In genomic region chr13:110471156-110471832, GRCh38 we compare ENCODE assay signal across 1 cellular context.
TF ChIP-seq lines count a peak whose summit lies in the region.

No MANE protein-coding gene starts in this region.

TF ChIP-seq in SK-N-SH, 30 proteins besides CTCF, POLR2A, EP300 and RAD21 (continued from another document):
- TF ChIP-seq NRF1 (IDR thresholded peaks at IDR 0.05; ENCODE audit: low read depth, low read length) (no peak), FOXM1 (IDR thresholded peaks at IDR 0.05; ENCODE audit: low read depth) (no peak), ELF1 (IDR thresholded peaks at IDR 0.05) (no peak), JUND (IDR thresholded peaks at IDR 0.05) (no peak), EZH2phosphoT487 (IDR thresholded peaks at IDR 0.05; ENCODE audit: borderline replicate concordance, low read depth) (no peak), FOXJ3 (CRISPR knock-in tag; IDR thresholded peaks at IDR 0.05) (no peak), REST (IDR thresholded peaks at IDR 0.05; ENCODE audit: low read depth, low read length) (no peak), TEAD4 (IDR thresholded peaks at IDR 0.05; ENCODE audit: borderline replicate concordance, insufficient read depth) (no peak)
- TF ChIP-seq, protein P1, sequence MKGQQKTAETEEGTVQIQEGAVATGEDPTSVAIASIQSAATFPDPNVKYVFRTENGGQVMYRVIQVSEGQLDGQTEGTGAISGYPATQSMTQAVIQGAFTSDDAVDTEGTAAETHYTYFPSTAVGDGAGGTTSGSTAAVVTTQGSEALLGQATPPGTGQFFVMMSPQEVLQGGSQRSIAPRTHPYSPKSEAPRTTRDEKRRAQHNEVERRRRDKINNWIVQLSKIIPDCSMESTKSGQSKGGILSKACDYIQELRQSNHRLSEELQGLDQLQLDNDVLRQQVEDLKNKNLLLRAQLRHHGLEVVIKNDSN (IDR thresholded peaks at IDR 0.05; ENCODE audit: borderline replicate concordance, low read depth), result no peak
- TF ChIP-seq, protein P2, sequence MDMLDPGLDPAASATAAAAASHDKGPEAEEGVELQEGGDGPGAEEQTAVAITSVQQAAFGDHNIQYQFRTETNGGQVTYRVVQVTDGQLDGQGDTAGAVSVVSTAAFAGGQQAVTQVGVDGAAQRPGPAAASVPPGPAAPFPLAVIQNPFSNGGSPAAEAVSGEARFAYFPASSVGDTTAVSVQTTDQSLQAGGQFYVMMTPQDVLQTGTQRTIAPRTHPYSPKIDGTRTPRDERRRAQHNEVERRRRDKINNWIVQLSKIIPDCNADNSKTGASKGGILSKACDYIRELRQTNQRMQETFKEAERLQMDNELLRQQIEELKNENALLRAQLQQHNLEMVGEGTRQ (IDR thresholded peaks at IDR 0.05; ENCODE audit: borderline replicate concordance, low read depth, low read length), result no peak
- TF ChIP-seq, protein P3, sequence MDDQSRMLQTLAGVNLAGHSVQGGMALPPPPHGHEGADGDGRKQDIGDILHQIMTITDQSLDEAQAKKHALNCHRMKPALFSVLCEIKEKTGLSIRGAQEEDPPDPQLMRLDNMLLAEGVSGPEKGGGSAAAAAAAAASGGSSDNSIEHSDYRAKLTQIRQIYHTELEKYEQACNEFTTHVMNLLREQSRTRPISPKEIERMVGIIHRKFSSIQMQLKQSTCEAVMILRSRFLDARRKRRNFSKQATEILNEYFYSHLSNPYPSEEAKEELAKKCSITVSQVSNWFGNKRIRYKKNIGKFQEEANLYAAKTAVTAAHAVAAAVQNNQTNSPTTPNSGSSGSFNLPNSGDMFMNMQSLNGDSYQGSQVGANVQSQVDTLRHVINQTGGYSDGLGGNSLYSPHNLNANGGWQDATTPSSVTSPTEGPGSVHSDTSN (IDR thresholded peaks at IDR 0.05), result no peak
- TF ChIP-seq, protein P4, sequence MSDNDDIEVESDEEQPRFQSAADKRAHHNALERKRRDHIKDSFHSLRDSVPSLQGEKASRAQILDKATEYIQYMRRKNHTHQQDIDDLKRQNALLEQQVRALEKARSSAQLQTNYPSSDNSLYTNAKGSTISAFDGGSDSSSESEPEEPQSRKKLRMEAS (IDR thresholded peaks at IDR 0.05; ENCODE audit: low read depth), result no peak
